11 cellular contexts compared by ENCODE assay signal in genomic region chr9:2299156-2299842, GRCh38.
DNase-seq lines count a peak whose midpoint lies in the region; ATAC-seq and TF ChIP-seq lines count a peak whose summit lies in the region.
"Had no signal": no experiment of that assay in that cellular context is flagged by ENCODE, and none has a peak within 500 bp of the region (broad histone marks: within the 10 kb centered on the region; RNA-seq: fewer than 3 reads in every experiment).

No MANE protein-coding gene starts in this region.

- H3K36me3 ChIP-seq in GM23338 (ENCODE audit: insufficient read depth) (no peaks in the 10 kb centered on the region), PC-9 (ENCODE audit: low read depth) (no peaks in the 10 kb centered on the region), mucosa of rectum (ENCODE audit: control insufficient read depth in 2 of 2, insufficient read depth in 2 of 2, low read length in 2 of 2) (no peaks in the 10 kb centered on the region)

- H3K4me3 ChIP-seq in GM23338, result no peak overlapping the region
- no peak overlapping the region for H3K4me3 ChIP-seq in PC-9
- no peak overlapping the region for H3K4me3 ChIP-seq in mucosa of rectum (ENCODE audit: low read length in 2 of 2)

- CTCF ChIA-PET in PC-9 (lab: Charles Lee), result no interaction called here

- H3K27me3 ChIP-seq in GM23338 (ENCODE audit: insufficient read depth) (no peaks in the 10 kb centered on the region), PC-9 (ENCODE audit: insufficient read depth, low read depth) (no peaks in the 10 kb centered on the region), mucosa of rectum (ENCODE audit: control insufficient read depth in 2 of 2, insufficient read depth in 2 of 2, low read length in 2 of 2) (no peaks in the 10 kb centered on the region)

- POLR2A ChIA-PET in PC-9 (lab: Charles Lee; ENCODE audit: unreplicated experiment), result interaction anchor here (0.5 kb wide), 1 partner anchor 329 kb away, joined by 3 read pairs; no protein-coding TSS in a partner anchor

- peak overlapping the region in 1 of 2 donors; percentile 23 for H3K9ac ChIP-seq in mucosa of rectum (ENCODE audit: low read depth in 1 of 2, low read length in 2 of 2)

- intact Hi-C loops in PC-9 (cut with micrococcal nuclease; ENCODE audit: unreplicated experiment), result no loop called here

- H3K9me3 Mint-ChIP-seq in GM23338, result peaks cover 15% of the 10 kb centered on the region

- ATAC-seq in GM23338, result no peak
- no peak for ATAC-seq in GM21390 (IDR thresholded peaks at IDR 0.05; ENCODE audit: unreplicated experiment)
- ATAC-seq in HG03378 (IDR thresholded peaks at IDR 0.05; ENCODE audit: unreplicated experiment), result no peak
- ATAC-seq: activated CD4-positive, alpha-beta T cell treated with anti-CD3 and anti-CD28 coated beads for 36 hours; activated T-helper 17 cell treated with anti-CD3 and anti-CD28 coated beads, Interleukin-2, amount 50 U/mL, for 72 hours had no signal

- H4K20me1 ChIP-seq in GM23338 (replicated peaks; ENCODE audit: insufficient read depth), result no peaks in the 10 kb centered on the region
- H4K20me1 ChIP-seq in PC-9 (ENCODE audit: insufficient read depth), result no peaks in the 10 kb centered on the region

- H3K9me2 ChIP-seq in GM23338 (ENCODE audit: insufficient read depth) (peaks cover 48% of the 10 kb centered on the region), PC-9 (ENCODE audit: insufficient read depth) (no peaks in the 10 kb centered on the region)

- H3K4me1 ChIP-seq in GM23338 (ENCODE audit: insufficient read depth), result peaks cover 5% of the 10 kb centered on the region; the same call in 1 of the 2 replicates
- 0 out of 2 replicates have a peak, but pooled peaks cover 4% of the 10 kb centered on the region for H3K4me1 ChIP-seq in PC-9 (replicated peaks; ENCODE audit: insufficient read depth)
- peaks cover 0 to 17% of the 10 kb centered on the region in 2 donors for H3K4me1 ChIP-seq in mucosa of rectum (ENCODE audit: control insufficient read depth in 2 of 2, insufficient read depth in 2 of 2, low read length in 2 of 2)

- no peaks in the 10 kb centered on the region for H3K4me1 Mint-ChIP-seq in GM23338
- H3K4me1 Mint-ChIP-seq: activated CD4-positive, alpha-beta T cell treated with anti-CD3 and anti-CD28 coated beads for 36 hours; activated T-helper 17 cell treated with anti-CD3 and anti-CD28 coated beads, Interleukin-2, amount 50 U/mL, for 72 hours had no signal

- TF ChIP-seq CTCF in GM23338 (conservative IDR thresholded peaks at IDR 0.05; ENCODE audit: low read depth in 2 of 2), result no peak
- no peak for TF ChIP-seq CTCF in PC-9 (conservative IDR thresholded peaks at IDR 0.05)

- H2AFZ ChIP-seq in GM23338 (0 out of 2 replicates have a peak overlapping the region, but pooled peaks have one; percentile 56), PC-9 (no peak overlapping the region)

- H3K4me3 Mint-ChIP-seq in GM23338, result no peak overlapping the region
- H3K4me3 Mint-ChIP-seq: activated CD4-positive, alpha-beta T cell treated with anti-CD3 and anti-CD28 coated beads for 36 hours; activated T-helper 17 cell treated with anti-CD3 and anti-CD28 coated beads, Interleukin-2, amount 50 U/mL, for 72 hours had no signal

- H3K79me2 ChIP-seq in GM23338 (replicated peaks; ENCODE audit: insufficient read depth) (no peaks in the 10 kb centered on the region), PC-9 (ENCODE audit: low read depth) (no peaks in the 10 kb centered on the region)

- peaks cover 7% of the 10 kb centered on the region for H3K27me3 Mint-ChIP-seq in GM23338 (ENCODE audit: insufficient read depth, low read depth, poor library complexity)

- H3K27ac Mint-ChIP-seq in GM23338, result no peak overlapping the region
- H3K27ac Mint-ChIP-seq: activated CD4-positive, alpha-beta T cell treated with anti-CD3 and anti-CD28 coated beads for 36 hours; activated T-helper 17 cell treated with anti-CD3 and anti-CD28 coated beads, Interleukin-2, amount 50 U/mL, for 72 hours had no signal

- H3K27ac ChIP-seq in GM23338 (ENCODE audit: low read depth) (no peak overlapping the region), PC-9 (no peak overlapping the region), mucosa of rectum (ENCODE audit: low read depth in 2 of 2, low read length in 2 of 2) (peak overlapping the region; percentile 65 to 74)

- peaks cover 13% of the 10 kb centered on the region for H3K36me3 Mint-ChIP-seq in GM23338 (ENCODE audit: low read depth)

- no peak overlapping the region for H3K4me2 ChIP-seq in GM23338
- H3K4me2 ChIP-seq in PC-9, result peak overlapping the region; percentile 11; the same call in 1 of the 2 replicates

- no TSS peak for BruUV-seq in PC-9 (replicated peaks; lab: Mats Ljungman, UMichigan)

- DNase-seq in GM23338 (ENCODE audit: low spot score) (no peak), NCI-H2081 (lab: John Stamatoyannopoulos, UW) (peak; percentile 98 to 100), PC-9 (peak; percentile 49 to 71), dedifferentiated amniotic fluid mesenchymal stem cell (ENCODE audit: extremely low spot score) (no peak)
- no peak for DNase-seq in activated CD8-positive, alpha-beta memory T cell treated with anti-CD3 and anti-CD28 coated beads for 24 hours
- DNase-seq: activated CD4-positive, alpha-beta T cell treated with anti-CD3 and anti-CD28 coated beads for 36 hours; NK-92 treated with Interleukin-12 subunit alpha and Interleukin-12 subunit beta, amount 100 ng/mL, for 24 hours had no signal

- H3F3A ChIP-seq in GM23338 (replicated peaks; ENCODE audit: low read depth) (no peaks in the 10 kb centered on the region), PC-9 (ENCODE audit: insufficient read depth, low read depth) (no peaks in the 10 kb centered on the region)

- H3K9me3 ChIP-seq in PC-9 (ENCODE audit: insufficient read depth, low read depth) (no peaks in the 10 kb centered on the region), mucosa of rectum (ENCODE audit: control insufficient read depth in 2 of 2, low read length in 2 of 2) (no peaks in the 10 kb centered on the region)

TF ChIP-seq in GM23338, 12 proteins besides CTCF, POLR2A, EP300 and RAD21 (continues in another document):
- TF ChIP-seq ZNF331 (CRISPR knock-in tag; IDR thresholded peaks at IDR 0.05; ENCODE audit: low read depth) (no peak), CREB1 (CRISPR knock-in tag; IDR thresholded peaks at IDR 0.05; ENCODE audit: low read depth) (no peak)
- TF ChIP-seq, protein P1, sequence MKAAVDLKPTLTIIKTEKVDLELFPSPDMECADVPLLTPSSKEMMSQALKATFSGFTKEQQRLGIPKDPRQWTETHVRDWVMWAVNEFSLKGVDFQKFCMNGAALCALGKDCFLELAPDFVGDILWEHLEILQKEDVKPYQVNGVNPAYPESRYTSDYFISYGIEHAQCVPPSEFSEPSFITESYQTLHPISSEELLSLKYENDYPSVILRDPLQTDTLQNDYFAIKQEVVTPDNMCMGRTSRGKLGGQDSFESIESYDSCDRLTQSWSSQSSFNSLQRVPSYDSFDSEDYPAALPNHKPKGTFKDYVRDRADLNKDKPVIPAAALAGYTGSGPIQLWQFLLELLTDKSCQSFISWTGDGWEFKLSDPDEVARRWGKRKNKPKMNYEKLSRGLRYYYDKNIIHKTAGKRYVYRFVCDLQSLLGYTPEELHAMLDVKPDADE (IDR thresholded peaks at IDR 0.05), result no peak

Comparison
In these comparisons a context has a peak if more than half of its experiments do, and no peak if none do; other contexts are left out.
1. DNase-seq: peak in NCI-H2081 (2 of 2) and PC-9 (2 of 2); none in GM23338 (single experiment), dedifferentiated amniotic fluid mesenchymal stem cell (single experiment) and activated CD8-positive, alpha-beta memory T cell treated with anti-CD3 and anti-CD28 coated beads for 24 hours (single experiment).
2. H3K27ac ChIP-seq: peak in mucosa of rectum (2 of 2); none in GM23338 (single experiment) and PC-9 (single experiment).